Comparison of ENCODE assay signal across 21 cellular contexts in genomic region chr11:24739637-24740036, GRCh38.
"Had no signal": no experiment of that assay in that cellular context is flagged by ENCODE, and none has a peak within 500 bp of the region (broad histone marks: within the 10 kb centered on the region; RNA-seq: fewer than 3 reads in every experiment).

No MANE protein-coding gene starts in this region.

- H3K4me1 ChIP-seq: esophagus squamous epithelium, gastrocnemius medialis, heart right ventricle, left ventricle myocardium inferior, lower lobe of right lung had no signal

- H3K27me3 ChIP-seq: esophagus squamous epithelium, gastrocnemius medialis, heart right ventricle had no signal

- H3K27ac ChIP-seq: coronary artery, epithelial cell of prostate, esophagus squamous epithelium, gastrocnemius medialis, heart right ventricle, left ventricle myocardium inferior, lower lobe of right lung had no signal

- H3K36me3 ChIP-seq: esophagus squamous epithelium, gastrocnemius medialis, heart right ventricle, left ventricle myocardium inferior, lower lobe of right lung had no signal

- DNase-seq: effector CD8-positive, alpha-beta T cell; effector memory CD8-positive, alpha-beta T cell; endodermal cell; erythroblast; esophagus squamous epithelium; foreskin fibroblast; foreskin melanocyte; gastrocnemius medialis; glutamatergic neuron; head of caudate nucleus; heart right ventricle; hippocampal formation; left cardiac atrium; left ventricle myocardium inferior; lower lobe of right lung; mesenchymal stem cell; mucosa of descending colon; naive B cell had no signal

- H3K4me3 ChIP-seq: coronary artery, esophagus squamous epithelium, gastrocnemius medialis, heart right ventricle, left ventricle myocardium inferior, lower lobe of right lung, mucosa of descending colon had no signal

- ATAC-seq: effector memory CD8-positive, alpha-beta T cell; esophagus mucosa; gastrocnemius medialis; heart right ventricle; left cardiac atrium; lower lobe of right lung; mucosa of descending colon had no signal

- H3K9me3 ChIP-seq: esophagus squamous epithelium, gastrocnemius medialis, heart right ventricle, left ventricle myocardium inferior, lower lobe of right lung, mucosa of descending colon had no signal
